In genomic region chr10:98310721-98311120, GRCh38 we compare ENCODE assay signal across 32 cellular contexts. TPM values are rescaled to one million over a fixed set of nuclear protein-coding genes. Genes with fewer than 3 reads are reported as not detected.
"Had no signal": no experiment of that assay in that cellular context is flagged by ENCODE, and none has a peak within 500 bp of the region (broad histone marks: within the 10 kb centered on the region; RNA-seq: fewer than 3 reads in every experiment).

No MANE protein-coding gene starts in this region.

- H3K36me3 ChIP-seq: ascending aorta, cardiac muscle cell, WERI-Rb-1 had no signal

- H3K27me3 ChIP-seq: ascending aorta, cardiac muscle cell had no signal

- H3K27ac ChIP-seq: ascending aorta, cardiac muscle cell, WERI-Rb-1 had no signal

- FAIRE-seq: bronchial epithelial cell, TTC549 had no signal

- ATAC-seq: activated CD4-positive, alpha-beta T cell treated with anti-CD3 and anti-CD28 coated beads for 36 hours; activated CD4-positive, CD25-positive, alpha-beta regulatory T cell treated with anti-CD3 and anti-CD28 coated beads, Interleukin-2, amount 50 U/mL, for 24 hours; activated CD8-positive, alpha-beta memory T cell treated with anti-CD3 and anti-CD28 coated beads, Interleukin-2, amount 10 ng/mL, durations not matched to agents 7 days and 5 days; activated CD8-positive, alpha-beta T cell treated with anti-CD3 and anti-CD28 coated beads, Interleukin-2, amount 10 ng/mL, durations not matched to agents 7 days and 5 days; activated naive CD8-positive, alpha-beta T cell treated with anti-CD3 and anti-CD28 coated beads, Interleukin-2, amount 50 U/mL, for 24 hours; WTC11 had no signal

- H3K4me3 ChIP-seq: ascending aorta, cardiac muscle cell had no signal

- DNase-seq: activated CD4-positive, alpha-beta memory T cell treated with anti-CD3 and anti-CD28 coated beads, Interleukin-2, amount 10 ng/mL, durations not matched to agents 7 days and 5 days; activated CD4-positive, alpha-beta T cell treated with anti-CD3 and anti-CD28 coated beads for 1 hour; activated CD4-positive, alpha-beta T cell treated with anti-CD3 and anti-CD28 coated beads for 36 hours; activated CD4-positive, alpha-beta T cell treated with anti-CD3 and anti-CD28 coated beads for 48 hours; activated CD4-positive, alpha-beta T cell treated with anti-CD3 and anti-CD28 coated beads, Interleukin-2, amount 10 ng/mL, durations not matched to agents 7 days and 5 days; activated CD4-positive, alpha-beta T cell treated with anti-CD3 and anti-CD28 coated beads, Interleukin-2, amount 50 U/mL, for 48 hours; activated CD4-positive, CD25-positive, alpha-beta regulatory T cell; activated CD8-positive, alpha-beta memory T cell treated with anti-CD3 and anti-CD28 coated beads for 24 hours; activated CD8-positive, alpha-beta memory T cell treated with anti-CD3 and anti-CD28 coated beads, Interleukin-2, amount 10 ng/mL, durations not matched to agents 7 days and 5 days; activated CD8-positive, alpha-beta memory T cell treated with anti-CD3 and anti-CD28 coated beads, Interleukin-2, amount 50 U/mL, for 48 hours; activated CD8-positive, alpha-beta T cell treated with anti-CD3 and anti-CD28 coated beads, Interleukin-2, amount 10 ng/mL, durations not matched to agents 7 days and 5 days; activated effector memory CD4-positive, alpha-beta T cell treated with Interleukin-2 at 50 U/mL for 16 hours; activated gamma-delta T cell; activated naive CD4-positive, alpha-beta T cell treated with anti-CD3 and anti-CD28 coated beads, Interleukin-2, amount 10 ng/mL, durations not matched to agents 7 days and 5 days; activated naive CD4-positive, alpha-beta T cell treated with Interleukin-2 at 50 U/mL for 16 hours; activated naive CD8-positive, alpha-beta T cell treated with anti-CD3 and anti-CD28 coated beads, Interleukin-2, amount 10 ng/mL, durations not matched to agents 7 days and 5 days; activated naive CD8-positive, alpha-beta T cell treated with anti-CD3 and anti-CD28 coated beads, Interleukin-2, amount 50 U/mL, for 24 hours; activated T-cell treated with anti-CD3 and anti-CD28 coated beads, Interleukin-2, amount 50 U/mL, for 24 hours; activated T-cell treated with anti-CD3 and anti-CD28 coated beads, Interleukin-2, amount 50 U/mL, for 48 hours; amygdala; anterior cingulate cortex; cerebellar nuclear complex; T-helper 2 cell; T-helper 9 cell; WERI-Rb-1 had no signal

- H3K9me3 ChIP-seq: ascending aorta had no signal

RNA-seq across cellular contexts. Expression of gene LOXL4, which starts 42.7 kb away (rescaled TPM):
- total RNA-seq: activated CD4-positive, alpha-beta memory T cell treated with anti-CD3 and anti-CD28 coated beads, Interleukin-2, amount 10 ng/mL, durations not matched to agents 7 days and 5 days; activated CD4-positive, alpha-beta T cell treated with anti-CD3 and anti-CD28 coated beads for 36 hours; activated CD4-positive, alpha-beta T cell treated with anti-CD3 and anti-CD28 coated beads, Interleukin-2, amount 10 ng/mL, durations not matched to agents 7 days and 5 days; activated CD8-positive, alpha-beta memory T cell treated with anti-CD3 and anti-CD28 coated beads, Interleukin-2, amount 10 ng/mL, durations not matched to agents 7 days and 5 days; activated CD8-positive, alpha-beta T cell treated with anti-CD3 and anti-CD28 coated beads, Interleukin-2, amount 10 ng/mL, durations not matched to agents 7 days and 5 days; activated naive CD8-positive, alpha-beta T cell treated with anti-CD3 and anti-CD28 coated beads, Interleukin-2, amount 10 ng/mL, durations not matched to agents 7 days and 5 days; activated T-helper 2 cell treated with anti-CD3 and anti-CD28 coated beads, Interferon-gamma antibody, Interleukin-2, Interleukin-4, amounts not matched to agents 10 μg/mL and 5 μg/mL and 100 μg/mL, durations not matched to agents 14 hours and 24 hours and 36 hours had no signal
